ENCODE assay signal across 18 cellular contexts in the genomic region with DNA sequence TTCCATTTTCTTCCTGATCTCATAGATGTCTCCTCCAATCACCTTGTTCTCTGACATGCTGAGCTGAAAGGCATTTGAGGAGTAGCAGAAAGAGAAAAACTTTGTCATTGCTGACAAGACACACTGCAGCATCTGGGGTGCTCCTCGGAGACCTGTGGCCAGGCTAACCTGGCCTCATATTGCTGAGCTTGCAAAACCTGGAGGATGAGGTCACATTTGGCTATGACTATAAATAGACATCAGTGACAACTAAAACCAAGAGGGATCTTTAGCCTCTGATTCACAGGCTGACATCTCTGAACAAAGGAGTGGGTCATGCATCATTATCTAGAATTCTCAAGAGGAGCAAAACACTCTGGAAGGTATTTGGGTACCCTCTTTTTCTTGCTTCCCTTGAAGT.
"Had no signal": no experiment of that assay in that cellular context is flagged by ENCODE, and none has a peak within 500 bp of the region (broad histone marks: within the 10 kb centered on the region; RNA-seq: fewer than 3 reads in every experiment).

No MANE protein-coding gene starts in this region.

- H3K4me2 ChIP-seq: neural progenitor cell had no signal

- H3K27ac ChIP-seq: epithelial cell of prostate, esophagus muscularis mucosa, gastrocnemius medialis, heart right ventricle, left ventricle myocardium inferior, lower lobe of right lung, neural progenitor cell, ovary, tibial nerve had no signal

- H3K4me3 ChIP-seq: esophagus muscularis mucosa, gastrocnemius medialis, heart right ventricle, left ventricle myocardium inferior, lower lobe of right lung, neural progenitor cell, ovary, tibial nerve had no signal

- ATAC-seq: effector memory CD8-positive, alpha-beta T cell; gastrocnemius medialis; heart right ventricle; lower lobe of right lung; natural killer cell treated with Interleukin-12 subunit alpha and Interleukin-12 subunit beta and Interleukin-15 and Interleukin-18, amount 100 ng/mL, for 72 hours; right cardiac atrium; stimulated activated effector memory CD8-positive, alpha-beta T cell treated with anti-CD3 and anti-CD28 coated beads, Interleukin-12 subunit alpha, Interleukin-12 subunit beta, amount 100 ng/mL, for 72 hours had no signal

- H3K27me3 ChIP-seq: gastrocnemius medialis, neural progenitor cell, ovary, tibial nerve had no signal

- H3K4me1 ChIP-seq: esophagus muscularis mucosa, gastrocnemius medialis, heart right ventricle, left ventricle myocardium inferior, lower lobe of right lung, tibial nerve had no signal

- H3K36me3 ChIP-seq: esophagus muscularis mucosa, gastrocnemius medialis, heart right ventricle, left ventricle myocardium inferior, lower lobe of right lung, neural progenitor cell, ovary, tibial nerve had no signal

- FAIRE-seq: keratinocyte had no signal

- H3K9me3 ChIP-seq: esophagus muscularis mucosa, gastrocnemius medialis, heart right ventricle, left ventricle myocardium inferior, lower lobe of right lung, ovary, tibial nerve had no signal

- DNase-seq: effector memory CD8-positive, alpha-beta T cell; gastrocnemius medialis; heart right ventricle; hypothalamus; left ventricle myocardium inferior; lower lobe of right lung; nucleus accumbens; ovary; right cardiac atrium; stimulated activated CD4-positive, alpha-beta T cell treated with anti-CD3 and anti-CD28 coated beads, Interleukin-4, amount 100 ng/mL, for 1 hour; stimulated activated CD8-positive, alpha-beta memory T cell treated with anti-CD3 and anti-CD28 coated beads, Interleukin-4, amount 100 ng/mL, for 48 hours had no signal
